ENCODE assay signal across 8 cellular contexts in the genomic region with DNA sequence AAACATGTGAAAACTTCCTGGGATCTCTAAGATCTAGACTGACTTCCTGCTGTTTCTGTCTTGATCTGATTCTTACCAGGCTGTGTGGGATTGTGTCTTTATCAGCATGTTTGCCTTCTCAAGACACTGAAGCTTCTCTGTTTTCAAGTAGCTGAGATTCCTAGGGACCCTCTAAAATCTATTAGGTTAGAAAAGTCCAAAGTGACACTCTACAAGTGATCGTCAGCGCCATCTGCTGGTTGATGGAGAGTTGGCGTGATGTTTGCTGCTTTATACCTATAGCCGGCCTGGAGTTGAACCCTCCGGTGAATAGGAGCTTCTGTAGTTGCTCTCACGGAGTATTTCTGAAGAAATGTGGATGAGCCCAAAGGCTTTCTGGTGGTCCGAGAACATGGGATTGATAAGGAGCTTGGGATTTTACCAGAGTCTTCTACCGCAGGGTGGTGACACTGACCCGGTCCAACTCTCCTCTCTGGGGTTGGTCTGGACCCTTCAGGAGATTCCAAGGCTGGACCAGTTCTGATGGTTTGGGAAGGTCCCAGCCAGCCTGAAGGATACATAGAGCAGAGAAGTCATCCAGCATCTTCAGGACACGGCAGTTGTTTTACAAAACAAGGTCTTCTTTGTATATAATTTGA.
DNase-seq lines count a peak whose midpoint lies in the region; ATAC-seq, FAIRE-seq and TF ChIP-seq lines count a peak whose summit lies in the region.

No MANE protein-coding gene starts in this region.

- no peak overlapping the region for H3K27ac ChIP-seq in substantia nigra (ENCODE audit: low read depth, low read length, poor library complexity, severe bottlenecking)

- H3K4me1 Mint-ChIP-seq in activated T-cell treated with anti-CD3 and anti-CD28 coated beads, Interleukin-2, amount 50 U/mL, for 24 hours (ENCODE audit: low read depth) = peaks cover 20% of the 10 kb centered on the region
- peaks cover 4% of the 10 kb centered on the region for H3K4me1 Mint-ChIP-seq in neural crest cell

- no peak overlapping the region for H3K4me3 ChIP-seq in fibroblast of mammary gland (ENCODE audit: control insufficient read depth, low read depth, low read length)

- no peak for FAIRE-seq in HTR-8/SVneo (lab: Jason Lieb, UNC)

- peak; percentile 96 for TF ChIP-seq CTCF in fibroblast of mammary gland (conservative IDR thresholded peaks at IDR 0.05; ENCODE audit: control insufficient read depth, insufficient read depth, low read depth, low read length)
- peak; percentile 92 for TF ChIP-seq CTCF in neural crest cell (conservative IDR thresholded peaks at IDR 0.05)

- H3K27me3 Mint-ChIP-seq in activated T-cell treated with anti-CD3 and anti-CD28 coated beads, Interleukin-2, amount 50 U/mL, for 24 hours = no peaks in the 10 kb centered on the region
- peaks cover 29% of the 10 kb centered on the region for H3K27me3 Mint-ChIP-seq in neural crest cell (ENCODE audit: low read depth)

- DNase-seq in GM03348 (ENCODE audit: low spot score) (peak; percentile 63), HTR-8/SVneo (ENCODE audit: insufficient read length, low spot score) (peak; percentile 31), OCI-M1 (lab: John Stamatoyannopoulos, UW) (peak; percentile 89), fibroblast of mammary gland (ENCODE audit: low read depth) (peak; percentile 66), neural crest cell (ENCODE audit: low read depth, low spot score) (peak; percentile 85), substantia nigra (lab: John Stamatoyannopoulos, UW) (peak in 34 of 49 donors; percentile 0 to 63 (median 25))
- DNase-seq in activated T-cell treated with anti-CD3 and anti-CD28 coated beads, Interleukin-2, amount 50 U/mL, for 24 hours = peak; percentile 82

- ATAC-seq in HG03175 (IDR thresholded peaks at IDR 0.05; ENCODE audit: unreplicated experiment) = no peak

- no peaks in the 10 kb centered on the region for H3K9me3 Mint-ChIP-seq in activated T-cell treated with anti-CD3 and anti-CD28 coated beads, Interleukin-2, amount 50 U/mL, for 24 hours
- H3K9me3 Mint-ChIP-seq in neural crest cell = no peaks in the 10 kb centered on the region

- no peak overlapping the region for H3K4me3 Mint-ChIP-seq in activated T-cell treated with anti-CD3 and anti-CD28 coated beads, Interleukin-2, amount 50 U/mL, for 24 hours
- H3K4me3 Mint-ChIP-seq in neural crest cell = no peak overlapping the region

- no peaks in the 10 kb centered on the region for H3K36me3 Mint-ChIP-seq in activated T-cell treated with anti-CD3 and anti-CD28 coated beads, Interleukin-2, amount 50 U/mL, for 24 hours (ENCODE audit: low read depth)
- H3K36me3 Mint-ChIP-seq in neural crest cell (ENCODE audit: low read depth) = no peaks in the 10 kb centered on the region

- no peak overlapping the region for H3K27ac Mint-ChIP-seq in activated T-cell treated with anti-CD3 and anti-CD28 coated beads, Interleukin-2, amount 50 U/mL, for 24 hours
- no peak overlapping the region for H3K27ac Mint-ChIP-seq in neural crest cell (ENCODE audit: unreplicated experiment)

Comparison
In these comparisons a context has a peak if more than half of its experiments do, and no peak if none do; other contexts are left out.
1. DNase-seq: peak in every context shown above with its lines; median percentile 89 in OCI-M1; 85 in neural crest cell; 82 in activated T-cell treated with anti-CD3 and anti-CD28 coated beads, Interleukin-2, amount 50 U/mL, for 24 hours; 66 in fibroblast of mammary gland; 63 in GM03348; 31 in HTR-8/SVneo; 25 in substantia nigra.